In the genomic region with DNA sequence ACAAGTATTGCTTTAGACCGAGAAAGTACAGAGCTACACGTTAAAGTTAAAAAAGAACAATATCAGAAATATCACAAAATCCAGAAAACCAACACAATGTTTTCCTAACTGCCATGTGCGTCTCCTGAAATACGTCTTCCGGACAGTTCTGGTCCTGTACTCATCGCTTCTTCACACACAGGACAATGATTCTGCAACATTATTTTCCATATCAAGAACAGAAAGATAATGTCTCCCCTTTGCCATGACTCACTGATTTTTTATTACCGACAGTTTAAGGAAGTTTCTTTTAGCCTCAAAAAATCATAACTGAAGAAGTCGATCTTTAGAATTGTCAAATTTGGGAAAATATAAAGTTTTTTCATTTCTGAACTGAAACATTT, we compare ENCODE assay signal across 31 cellular contexts. TPM values are rescaled to one million over a fixed set of nuclear protein-coding genes. Genes with fewer than 3 reads are reported as not detected.
DNase-seq lines count a peak whose midpoint lies in the region; ATAC-seq, FAIRE-seq and TF ChIP-seq lines count a peak whose summit lies in the region.
"Had no signal": no experiment of that assay in that cellular context is flagged by ENCODE, and none has a peak within 500 bp of the region (broad histone marks: within the 10 kb centered on the region; RNA-seq: fewer than 3 reads in every experiment).

No MANE protein-coding gene starts in this region.

- H3F3A ChIP-seq in PC-3 (ENCODE audit: low read length, unreplicated experiment), result no peaks in the 10 kb centered on the region

- H3K4me1 Mint-ChIP-seq in CD14-positive monocyte, result peaks cover 37% of the 10 kb centered on the region

- H3K9me3 ChIP-seq in A673 (ENCODE audit: low read depth, low read length, poor library complexity, severe bottlenecking), result no peaks in the 10 kb centered on the region
- H3K9me3 ChIP-seq in endothelial cell of umbilical vein (replicated peaks; ENCODE audit: control insufficient read depth, insufficient read depth, low read length), result no peaks in the 10 kb centered on the region
- no peaks in the 10 kb centered on the region for H3K9me3 ChIP-seq in PC-3 (ENCODE audit: low read length)
- no peaks in the 10 kb centered on the region for H3K9me3 ChIP-seq in SJCRH30 (replicated peaks)
- H3K9me3 ChIP-seq: Peyer's patch, upper lobe of left lung had no signal

- TF ChIP-seq CTCF in A673 (conservative IDR thresholded peaks at IDR 0.05; ENCODE audit: low read depth, low read length), result no peak
- no peak for TF ChIP-seq CTCF in CD14-positive monocyte (IDR thresholded peaks at IDR 0.05)
- TF ChIP-seq CTCF in NB4 (IDR thresholded peaks at IDR 0.05; ENCODE audit: low read depth, low read length), result no peak
- TF ChIP-seq CTCF in endothelial cell of umbilical vein (IDR thresholded peaks at IDR 0.05; ENCODE audit: extremely low read depth in 1 of 2, insufficient read depth in 1 of 2, low read depth in 1 of 2, low read length in 2 of 2), result no peak
- TF ChIP-seq CTCF in PC-3 (conservative IDR thresholded peaks at IDR 0.05; ENCODE audit: low read depth, low read length), result no peak

- H3K4me3 Mint-ChIP-seq in CD14-positive monocyte, result peak overlapping the region in 1 of 2 donors; percentile 21
- H3K4me3 Mint-ChIP-seq: activated CD8-positive, alpha-beta T cell treated with anti-CD3 and anti-CD28 coated beads for 36 hours had no signal

- DNase-seq in A673 (ENCODE audit: low spot score) (no peak), CD14-positive monocyte (ENCODE audit: low spot score) (no peak), NB4 (ENCODE audit: low read depth) (peak; percentile 32), endothelial cell of umbilical vein (ENCODE audit: low read depth, low spot score) (peak; percentile 64), PC-3 (no peak), SJCRH30 (no peak), NCI-H1930 (lab: John Stamatoyannopoulos, UW) (no peak)
- DNase-seq: activated CD4-positive, alpha-beta T cell treated with anti-CD3 and anti-CD28 coated beads for 1 hour; activated CD8-positive, alpha-beta T cell treated with anti-CD3 and anti-CD28 coated beads for 36 hours; activated effector memory CD4-positive, alpha-beta T cell treated with Interleukin-2 at 50 U/mL for 16 hours; CD4-positive, alpha-beta memory T cell; central memory CD4-positive, alpha-beta T cell; GM23248; islet precursor cell; Karpas-422; left ventricle myocardium superior; midbrain; naive thymus-derived CD8-positive, alpha-beta T cell; NCI-H1092 treated with DMSO at 0.1 percent for 48 hours; NCI-H187; NCI-H2171 treated with DMSO at 0.1 percent for 48 hours; NCI-H524 treated with DMSO at 0.1 percent for 48 hours; NK-92 treated with Interleukin-12 subunit alpha and Interleukin-12 subunit beta, amount 100 ng/mL, for 24 hours; Peyer's patch; right cardiac atrium; SHP77 treated with DMSO at 0.1 percent for 48 hours; stimulated activated CD4-positive, alpha-beta T cell treated with anti-CD3 and anti-CD28 coated beads, Interleukin-4, amount 100 ng/mL, for 24 hours had no signal

- BruUV-seq in A673 (replicated peaks; lab: Mats Ljungman, UMichigan), result TSS peak; percentile 44
- no TSS peak for BruUV-seq in endothelial cell of umbilical vein (replicated peaks; lab: Mats Ljungman, UMichigan)
- BruUV-seq in PC-3 (replicated peaks; lab: Mats Ljungman, UMichigan), result no TSS peak

- intact Hi-C loops in A673 (cut with micrococcal nuclease; ENCODE audit: unreplicated experiment), result loop anchor here (5.0 kb wide), 2 partner anchors 83 to 103 kb away; a partner anchor contains a TSS
- intact Hi-C loops in CD14-positive monocyte (cut with micrococcal nuclease), result loop anchor here (1.0 to 10.0 kb wide), 3 partner anchors 60 to 103 kb away; no protein-coding TSS in a partner anchor
- intact Hi-C loops in endothelial cell of umbilical vein (cut with micrococcal nuclease), result loop anchor here (1.0 kb wide), 3 partner anchors 35 to 173 kb away; a partner anchor contains a TSS
- intact Hi-C loops in PC-3 (cut with micrococcal nuclease), result loop anchor here (5.0 kb wide), 1 partner anchor 187 kb away; no protein-coding TSS in a partner anchor

- no peaks in the 10 kb centered on the region for H3K27me3 ChIP-seq in A673 (replicated peaks; ENCODE audit: insufficient read depth, low read depth, low read length, poor library complexity)
- no peaks in the 10 kb centered on the region for H3K27me3 ChIP-seq in endothelial cell of umbilical vein (ENCODE audit: control insufficient read depth in 2 of 2, insufficient read depth in 2 of 2, low read length in 2 of 2)
- H3K27me3 ChIP-seq in PC-3 (ENCODE audit: low read length), result no peaks in the 10 kb centered on the region
- no peaks in the 10 kb centered on the region for H3K27me3 ChIP-seq in SJCRH30
- H3K27me3 ChIP-seq: Peyer's patch, upper lobe of left lung had no signal

- H3K4me1 ChIP-seq in A673 (ENCODE audit: insufficient read depth, low read length, poor library complexity, severe bottlenecking) (peaks cover 7% of the 10 kb centered on the region), endothelial cell of umbilical vein (ENCODE audit: control insufficient read depth, extremely low read depth, insufficient read depth, low read length) (peaks cover 29% of the 10 kb centered on the region), PC-3 (ENCODE audit: insufficient read depth, low read length) (peaks cover 13% of the 10 kb centered on the region), SJCRH30 (peaks cover 21% of the 10 kb centered on the region)

- H3K4me3 ChIP-seq in A673 (ENCODE audit: low read depth, low read length, poor library complexity, severe bottlenecking), result no peak overlapping the region
- H3K4me3 ChIP-seq in NB4 (ENCODE audit: low read depth, low read length), result no peak overlapping the region
- H3K4me3 ChIP-seq in endothelial cell of umbilical vein (replicated peaks in 1 of 3; ENCODE audit: insufficient read depth in 1 of 3, low read depth in 1 of 3, low read length in 3 of 3), result peak overlapping the region in 1 of 3 experiments; percentile 32
- no peak overlapping the region for H3K4me3 ChIP-seq in PC-3 (ENCODE audit: low read length)
- H3K4me3 ChIP-seq in SJCRH30, result no peak overlapping the region
- H3K4me3 ChIP-seq: GM23248, Peyer's patch, upper lobe of left lung had no signal

- CTCF ChIA-PET in A673 (lab: Charles Lee) (no interaction called here), endothelial cell of umbilical vein (lab: Charles Lee) (interaction anchor here (1.4 to 1.6 kb wide), 2 partner anchors 103 to 186 kb away, joined by 3 to 4 read pairs; no protein-coding TSS in a partner anchor), PC-3 (lab: Charles Lee) (no interaction called here)

- no peaks in the 10 kb centered on the region for H3K27me3 Mint-ChIP-seq in CD14-positive monocyte (ENCODE audit: low read depth in 3 of 3)
- H3K27me3 Mint-ChIP-seq: activated CD8-positive, alpha-beta T cell treated with anti-CD3 and anti-CD28 coated beads for 36 hours; CD4-positive, alpha-beta memory T cell; naive thymus-derived CD8-positive, alpha-beta T cell had no signal

- no peaks in the 10 kb centered on the region for H3K9me3 Mint-ChIP-seq in CD14-positive monocyte
- H3K9me3 Mint-ChIP-seq: activated CD8-positive, alpha-beta T cell treated with anti-CD3 and anti-CD28 coated beads for 36 hours; CD4-positive, alpha-beta memory T cell; naive thymus-derived CD8-positive, alpha-beta T cell; stimulated activated effector memory CD8-positive, alpha-beta T cell treated with anti-CD3 and anti-CD28 coated beads, Interleukin-12 subunit alpha, Interleukin-12 subunit beta, amount 100 ng/mL, for 72 hours had no signal

- no peaks in the 10 kb centered on the region for H4K20me1 ChIP-seq in endothelial cell of umbilical vein (replicated peaks; ENCODE audit: control insufficient read depth, extremely low read depth, insufficient read depth, low read length)
- H4K20me1 ChIP-seq in PC-3 (ENCODE audit: low read length), result peaks cover 4% of the 10 kb centered on the region; the same call in 1 of the 2 replicates

- peaks cover 26% of the 10 kb centered on the region for H3K79me2 ChIP-seq in endothelial cell of umbilical vein (ENCODE audit: control insufficient read depth, insufficient read depth, low read length)
- H3K79me2 ChIP-seq in PC-3 (ENCODE audit: low read length), result peaks cover 29% of the 10 kb centered on the region

- peak overlapping the region; percentile 69 for H3K4me2 ChIP-seq in endothelial cell of umbilical vein (ENCODE audit: insufficient read depth, low read length)
- H3K4me2 ChIP-seq in PC-3 (ENCODE audit: low read length), result no peak overlapping the region

- H3K9me1 ChIP-seq in endothelial cell of umbilical vein (replicated peaks; ENCODE audit: control insufficient read depth, extremely low read depth, insufficient read depth, low read length), result no peaks in the 10 kb centered on the region

- H2AFZ ChIP-seq in endothelial cell of umbilical vein (ENCODE audit: low read depth, low read length) (no peak overlapping the region), PC-3 (ENCODE audit: low read length) (no peak overlapping the region)
- H2AFZ ChIP-seq: GM23248, parathyroid adenoma had no signal

- H3K36me3 ChIP-seq in A673 (ENCODE audit: insufficient read depth, low read length, poor library complexity, severe bottlenecking) (peaks cover 14% of the 10 kb centered on the region), endothelial cell of umbilical vein (ENCODE audit: control insufficient read depth in 2 of 2, extremely low read depth in 1 of 2, insufficient read depth in 2 of 2, low read length in 2 of 2) (peaks cover 5 to 16% of the 10 kb centered on the region in 2 experiments), PC-3 (ENCODE audit: low read depth, low read length) (no peaks in the 10 kb centered on the region; the same call in none of the 2 replicates), SJCRH30 (no peaks in the 10 kb centered on the region; the same call in 1 of the 2 replicates)

- H3K27ac ChIP-seq in A673 (ENCODE audit: low read depth, low read length, poor library complexity, severe bottlenecking) (no peak overlapping the region), endothelial cell of umbilical vein (ENCODE audit: insufficient read depth, low read depth, low read length) (peak overlapping the region; percentile 50), PC-3 (ENCODE audit: low read length) (no peak overlapping the region), SJCRH30 (no peak overlapping the region)
- H3K27ac ChIP-seq: GM23248, parathyroid adenoma, Peyer's patch, upper lobe of left lung had no signal

- H3K9ac ChIP-seq in endothelial cell of umbilical vein (replicated peaks; ENCODE audit: extremely low read depth, insufficient read depth, low read length), result peak overlapping the region; percentile 3
- no peak overlapping the region for H3K9ac ChIP-seq in PC-3 (ENCODE audit: low read length)
- H3K9ac ChIP-seq: GM23248, parathyroid adenoma had no signal

- dilution Hi-C loops in endothelial cell of umbilical vein (cut with MboI; ENCODE audit: extremely low pct_ligation_motif_present, low sequenced_read_pairs), result no loop called here

- POLR2A ChIA-PET in A673 (lab: Charles Lee; ENCODE audit: low non-redundant PET) (interaction anchor here (0.7 kb wide), 1 partner anchor 1470 kb away, joined by 3 read pairs; no protein-coding TSS in a partner anchor), endothelial cell of umbilical vein (lab: Charles Lee) (no interaction called here), PC-3 (lab: Charles Lee; ENCODE audit: unreplicated experiment) (interaction anchor here (0.6 kb wide), 1 partner anchor 143 kb away, joined by 4 read pairs; no protein-coding TSS in a partner anchor)

- ATAC-seq in PC-3, result no peak
- ATAC-seq: activated CD8-positive, alpha-beta T cell treated with anti-CD3 and anti-CD28 coated beads for 36 hours; left ventricle myocardium superior; naive thymus-derived CD8-positive, alpha-beta T cell; right cardiac atrium; stimulated activated effector memory CD8-positive, alpha-beta T cell treated with anti-CD3 and anti-CD28 coated beads, Interleukin-12 subunit alpha, Interleukin-12 subunit beta, amount 100 ng/mL, for 72 hours had no signal

- no peak for TF ChIP-seq POLR2A in NB4 (IDR thresholded peaks at IDR 0.05; ENCODE audit: extremely low read depth, insufficient read length)
- no peak for TF ChIP-seq POLR2A in endothelial cell of umbilical vein (IDR thresholded peaks at IDR 0.05; ENCODE audit: low read depth, low read length)

- H3K36me3 Mint-ChIP-seq in CD14-positive monocyte, result peaks cover 41 to 51% of the 10 kb centered on the region in 2 donors

- no peak for FAIRE-seq in endothelial cell of umbilical vein (lab: Jason Lieb, UNC)
- FAIRE-seq: HTR-8/SVneo had no signal

- H3K27ac Mint-ChIP-seq in CD14-positive monocyte, result peak overlapping the region in 4 of 7 donors; percentile 11 to 71 (median 37)
- H3K27ac Mint-ChIP-seq: activated CD8-positive, alpha-beta T cell treated with anti-CD3 and anti-CD28 coated beads for 36 hours had no signal

- no peaks in the 10 kb centered on the region for H3K9me2 ChIP-seq in PC-3 (replicated peaks; ENCODE audit: low read length)

RNA-seq across cellular contexts. Expression of a gene that starts 2.6 kb away (rescaled TPM):
- total RNA-seq in A673 (2021), result 68.2 and 77.0 TPM in 2 replicates
- 10 to 100 TPM; 13.4 to 26.3 TPM for polyA plus RNA-seq in CD14-positive monocyte
- 120 and 150 TPM in 2 replicates for total RNA-seq in endothelial cell of umbilical vein
- 82.8 and 86.0 TPM in 2 replicates for polyA plus RNA-seq in endothelial cell of umbilical vein
- polyA plus RNA-seq in endothelial cell of umbilical vein (2011; cell fraction: cytosol; rRNA removed), result 58.5 and 70.9 TPM in 2 replicates
- polyA plus RNA-seq in endothelial cell of umbilical vein (2011; cell fraction: nucleus; rRNA removed), result 321 and 351 TPM in 2 replicates
- polyA plus RNA-seq in endothelial cell of umbilical vein (2012), result 71.8 and 75.9 TPM in 2 replicates
- 104 and 120 TPM in 2 replicates for polyA minus RNA-seq in endothelial cell of umbilical vein
- 60.6 TPM for polyA minus RNA-seq in endothelial cell of umbilical vein (2011; cell fraction: cytosol; rRNA and poly(A)+ RNA removed)
- polyA minus RNA-seq in endothelial cell of umbilical vein (2011; cell fraction: nucleus; rRNA and poly(A)+ RNA removed), result 104 and 149 TPM in 2 replicates
- total RNA-seq in PC-3 (2014; rRNA removed), result 44.9 and 67.7 TPM in 2 replicates
- 33.6 and 37.0 TPM in 2 replicates for total RNA-seq in SJCRH30 (2014; rRNA removed; shearing (Covaris generic))

RNA-seq across cellular contexts. Expression of a gene that starts 46.5 kb away (rescaled TPM):
- total RNA-seq in A673 (2021) (29.9 and 31.3 TPM in 2 replicates), endothelial cell of umbilical vein (17.6 and 19.1 TPM in 2 replicates), PC-3 (2014; rRNA removed) (20.2 and 26.1 TPM in 2 replicates)
- polyA plus RNA-seq in CD14-positive monocyte (1 to 10 TPM; 1.2 to 1.4 TPM), endothelial cell of umbilical vein (16.4 and 17.1 TPM in 2 replicates)
- polyA plus RNA-seq in endothelial cell of umbilical vein (2011; cell fraction: cytosol; rRNA removed), result 7.8 and 10.3 TPM in 2 replicates
- 118 and 121 TPM in 2 replicates for polyA plus RNA-seq in endothelial cell of umbilical vein (2011; cell fraction: nucleus; rRNA removed)
- 18.5 and 19.7 TPM in 2 replicates for polyA plus RNA-seq in endothelial cell of umbilical vein (2012)
- 16.5 and 26.7 TPM in 2 replicates for polyA minus RNA-seq in endothelial cell of umbilical vein
- polyA minus RNA-seq in endothelial cell of umbilical vein (2011; cell fraction: cytosol; rRNA and poly(A)+ RNA removed), result 3.3 TPM
- polyA minus RNA-seq in endothelial cell of umbilical vein (2011; cell fraction: nucleus; rRNA and poly(A)+ RNA removed), result 14.5 and 24.5 TPM in 2 replicates
- 10.3 and 15.3 TPM in 2 replicates for total RNA-seq in SJCRH30 (2014; rRNA removed; shearing (Covaris generic))

Comparison
In these comparisons a context has a peak if more than half of its experiments do, and no peak if none do; other contexts are left out.
1. DNase-seq: peak in NB4 (single experiment) and endothelial cell of umbilical vein (single experiment); none in A673 (single experiment), CD14-positive monocyte (single experiment), PC-3 (single experiment), SJCRH30 (0 of 2) and NCI-H1930 (0 of 2).